In the genomic region with DNA sequence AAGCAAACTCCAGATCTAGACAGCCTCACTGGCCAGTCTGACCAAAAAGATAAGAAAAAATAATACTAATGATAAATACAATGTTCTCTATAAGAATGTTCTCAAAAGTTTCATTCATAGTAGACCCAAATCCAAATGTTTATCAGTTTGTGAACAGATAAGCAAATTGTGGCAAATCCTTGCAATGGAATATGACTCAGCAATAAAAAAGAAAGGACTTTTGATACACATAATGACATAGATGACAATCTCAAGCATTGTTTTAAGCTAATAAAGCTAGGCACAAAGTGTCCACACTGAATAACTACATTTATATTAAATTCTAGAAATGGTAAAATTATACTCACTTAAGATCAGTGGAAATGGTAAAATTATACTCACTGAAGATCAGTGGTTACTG, we compare ENCODE assay signal across 21 cellular contexts.
DNase-seq lines count a peak whose midpoint lies in the region; ATAC-seq, FAIRE-seq and TF ChIP-seq lines count a peak whose summit lies in the region.
"Had no signal": no experiment of that assay in that cellular context is flagged by ENCODE, and none has a peak within 500 bp of the region (broad histone marks: within the 10 kb centered on the region; RNA-seq: fewer than 3 reads in every experiment).

No MANE protein-coding gene starts in this region.

- TF ChIP-seq EP300 in HepG2 (IDR thresholded peaks at IDR 0.05; ENCODE audit: low read depth in 2 of 2, low read length in 2 of 2) (no peak), HepG2 (CRISPR knock-in tag; IDR thresholded peaks at IDR 0.05; ENCODE audit: borderline replicate concordance) (no peak)

- H3K18ac ChIP-seq in IMR-90 (ENCODE audit: low read depth, low read length) = no peak overlapping the region

- no peak overlapping the region for H2AK9ac ChIP-seq in IMR-90 (replicated peaks; ENCODE audit: low read depth, low read length, poor library complexity)

- no peak overlapping the region for H2BK20ac ChIP-seq in IMR-90 (ENCODE audit: low read depth, low read length)

- no peaks in the 10 kb centered on the region; the same call in 1 of the 2 replicates for H3K9me3 ChIP-seq in HepG2 (ENCODE audit: low read length)
- no peaks in the 10 kb centered on the region for H3K9me3 ChIP-seq in right lobe of liver
- no peaks in the 10 kb centered on the region for H3K9me3 ChIP-seq in IMR-90 (ENCODE audit: control insufficient read depth, insufficient read depth, low read length)
- H3K9me3 ChIP-seq: BE2C, BLaER1, Caco-2 had no signal

- H3K9me1 ChIP-seq in IMR-90 (ENCODE audit: insufficient read depth, low read length) = no peaks in the 10 kb centered on the region

- no peak overlapping the region for H4K8ac ChIP-seq in IMR-90 (ENCODE audit: low read depth in 2 of 2, low read length in 2 of 2)

- H3K36me3 ChIP-seq in HepG2 (replicated peaks in 1 of 2; ENCODE audit: control insufficient read depth in 1 of 2, insufficient read depth in 2 of 2, low read length in 2 of 2) = no peaks in the 10 kb centered on the region
- H3K36me3 ChIP-seq in right lobe of liver = no peaks in the 10 kb centered on the region
- no peaks in the 10 kb centered on the region for H3K36me3 ChIP-seq in IMR-90 (ENCODE audit: control insufficient read depth, insufficient read depth, low read length)
- H3K36me3 ChIP-seq: BE2C, BLaER1 had no signal

- no peak for FAIRE-seq in HepG2 (lab: Jason Lieb, UNC)
- FAIRE-seq: D721Med, G401.6, GM12891 had no signal

- H4K20me1 ChIP-seq in HepG2 (ENCODE audit: insufficient read depth, low read length) (no peaks in the 10 kb centered on the region), IMR-90 (ENCODE audit: insufficient read depth, low read length) (no peaks in the 10 kb centered on the region)
- H4K20me1 ChIP-seq: BLaER1 had no signal

- H4K91ac ChIP-seq in IMR-90 (ENCODE audit: insufficient read depth, low read depth, low read length) = no peak overlapping the region

- no peak overlapping the region for H3K23ac ChIP-seq in IMR-90 (ENCODE audit: low read depth, low read length)

- no peak overlapping the region for H3K56ac ChIP-seq in IMR-90 (ENCODE audit: extremely low read depth, insufficient read depth, low read length)

- H3K27ac ChIP-seq in HepG2 (ENCODE audit: extremely low read length, insufficient read depth, low read length) (no peak overlapping the region), right lobe of liver (no peak overlapping the region), IMR-90 (ENCODE audit: insufficient read depth, low read length) (no peak overlapping the region)
- H3K27ac ChIP-seq: 22Rv1, BLaER1 had no signal

- TF ChIP-seq CTCF in HepG2 (CRISPR knock-in tag; IDR thresholded peaks at IDR 0.05) (no peak), right lobe of liver (IDR thresholded peaks at IDR 0.05) (no peak), IMR-90 (conservative IDR thresholded peaks at IDR 0.05; ENCODE audit: low read depth, low read length) (no peak)

- H4K5ac ChIP-seq in IMR-90 (ENCODE audit: low read depth, low read length) = no peak overlapping the region

- CTCF ChIA-PET in HepG2 (lab: Yijun Ruan, JAX; ENCODE audit: low intra/inter-chr PET ratio, low total read pairs) (no interaction called here), IMR-90 (lab: Yijun Ruan, JAX) (no interaction called here)

- no peaks in the 10 kb centered on the region for H3K79me1 ChIP-seq in IMR-90 (ENCODE audit: low read depth in 1 of 2, low read length in 2 of 2)

- TF ChIP-seq POLR2A in HepG2 (IDR thresholded peaks at IDR 0.05; ENCODE audit: insufficient read depth in 1 of 2, low read depth in 2 of 2, low read length in 2 of 2) (no peak), right lobe of liver (IDR thresholded peaks at IDR 0.05) (no peak), IMR-90 (IDR thresholded peaks at IDR 0.05; ENCODE audit: low read depth, low read length) (no peak)

- no peak overlapping the region for H3K14ac ChIP-seq in IMR-90 (replicated peaks; ENCODE audit: low read depth, low read length)

- ATAC-seq in HepG2 (no peak), right lobe of liver (no peak), IMR-90 (ENCODE audit: low read depth) (no peak)

- in situ Hi-C loops in HepG2 (cut with HindIII; ENCODE audit: extremely low pct_ligation_motif_present, low pct_unique_long_range_greater_than_20kb) (no loop called here), IMR-90 (cut with MboI; ENCODE audit: low sequenced_read_pairs) (no loop called here)

- no peak overlapping the region for H2AK5ac ChIP-seq in IMR-90 (ENCODE audit: low read depth, low read length)

- no peak overlapping the region for H3K4me2 ChIP-seq in HepG2 (ENCODE audit: low read depth, low read length)
- H3K4me2 ChIP-seq in IMR-90 (ENCODE audit: low read depth, low read length) = no peak overlapping the region
- H3K4me2 ChIP-seq: BLaER1 had no signal

- no peak overlapping the region for H2BK5ac ChIP-seq in IMR-90 (ENCODE audit: low read depth, low read length, poor library complexity, severe bottlenecking)

- POLR2A ChIA-PET in HepG2 (lab: Yijun Ruan, JAX) = no interaction called here
- POLR2A ChIA-PET in IMR-90 (lab: Charles Lee; ENCODE audit: unreplicated experiment) = no interaction called here

- H3K4me1 ChIP-seq in HepG2 (ENCODE audit: insufficient read depth, low read length) (no peaks in the 10 kb centered on the region), right lobe of liver (no peaks in the 10 kb centered on the region), IMR-90 (ENCODE audit: control insufficient read depth, insufficient read depth, low read length) (no peaks in the 10 kb centered on the region)
- H3K4me1 ChIP-seq: BE2C, BLaER1, Caco-2 had no signal

- H3K4me3 ChIP-seq in HepG2 (replicated peaks in 1 of 3; ENCODE audit: insufficient read depth in 1 of 3, low read depth in 2 of 3, low read length in 3 of 3) = no peak overlapping the region
- H3K4me3 ChIP-seq in right lobe of liver = no peak overlapping the region
- H3K4me3 ChIP-seq in IMR-90 (ENCODE audit: insufficient read depth, low read depth, low read length) = no peak overlapping the region
- H3K4me3 ChIP-seq: BLaER1 had no signal

- intact Hi-C loops in HepG2 (cut with micrococcal nuclease; ENCODE audit: unreplicated experiment) (no loop called here), right lobe of liver (cut with DNase I) (no loop called here), IMR-90 (cut with micrococcal nuclease) (no loop called here)

- H2AFZ ChIP-seq in HepG2 (ENCODE audit: low read length) (no peak overlapping the region), IMR-90 (replicated peaks; ENCODE audit: low read length, poor library complexity) (no peak overlapping the region)

- no peak for DNase-seq in HepG2 (ENCODE audit: low spot score)
- DNase-seq in right lobe of liver = no peak
- DNase-seq in IMR-90 = no peak
- peak; percentile 47 for DNase-seq in foreskin melanocyte
- no peak for DNase-seq in GM19238 (ENCODE audit: insufficient read length, low spot score)
- DNase-seq in SIG-M5 (lab: John Stamatoyannopoulos, UW) = no peak
- DNase-seq: ACHN; BE2C; C1 segment of cervical spinal cord; Caco-2; Calu3; CD4-positive, alpha-beta memory T cell; CD4-positive, CD25-positive, alpha-beta regulatory T cell; CD8-positive, alpha-beta memory T cell; DMS79 treated with DMSO at 0.1 percent for 48 hours; GF-D8 had no signal

- H3K79me2 ChIP-seq in HepG2 (ENCODE audit: insufficient read depth, low read length) = no peaks in the 10 kb centered on the region

- TF ChIP-seq RAD21 in HepG2 (CRISPR knock-in tag; IDR thresholded peaks at IDR 0.05) (no peak), IMR-90 (IDR thresholded peaks at IDR 0.05; ENCODE audit: low read length) (no peak)

- H2BK15ac ChIP-seq in IMR-90 (ENCODE audit: low read depth, low read length) = no peak overlapping the region

- BruUV-seq in HepG2 (replicated peaks; lab: Mats Ljungman, UMichigan) (no TSS peak), IMR-90 (replicated peaks; lab: Mats Ljungman, UMichigan) (no TSS peak)

- dilution Hi-C loops in IMR-90 (cut with HindIII; ENCODE audit: low sequenced_read_pairs, unreplicated experiment) = no loop called here

- no peak overlapping the region for H2BK120ac ChIP-seq in IMR-90 (ENCODE audit: low read depth, low read length)

- H3K9ac ChIP-seq in HepG2 (ENCODE audit: insufficient read depth, low read depth, low read length) (no peak overlapping the region), IMR-90 (ENCODE audit: low read depth, low read length) (no peak overlapping the region)
- H3K9ac ChIP-seq: BLaER1 had no signal

- H3K4ac ChIP-seq in IMR-90 (ENCODE audit: low read depth, low read length) = no peak overlapping the region

- H3K27me3 ChIP-seq in HepG2 (ENCODE audit: control insufficient read depth in 1 of 2, insufficient read depth in 2 of 2, low read length in 2 of 2) = no peaks in the 10 kb centered on the region
- no peaks in the 10 kb centered on the region for H3K27me3 ChIP-seq in right lobe of liver
- H3K27me3 ChIP-seq in IMR-90 (ENCODE audit: control insufficient read depth, insufficient read depth, low read length) = no peaks in the 10 kb centered on the region
- H3K27me3 ChIP-seq: BLaER1 had no signal

TF ChIP-seq in HepG2, 621 proteins besides CTCF, POLR2A, EP300 and RAD21 (continues in another document):
- TF ChIP-seq MAFK (conservative IDR thresholded peaks at IDR 0.05 in 1 of 2, IDR thresholded peaks at IDR 0.05 in 1 of 2; ENCODE audit: low read length in 2 of 2) (peak; percentile 48 to 65), TRIM24 (CRISPR knock-in tag; IDR thresholded peaks at IDR 0.05) (no peak), NFE2L2 (IDR thresholded peaks at IDR 0.05; ENCODE audit: low read length) (peak; percentile 82), ZNF75D (CRISPR knock-in tag; IDR thresholded peaks at IDR 0.05; ENCODE audit: borderline replicate concordance) (no peak)
- TF ChIP-seq, protein P1, sequence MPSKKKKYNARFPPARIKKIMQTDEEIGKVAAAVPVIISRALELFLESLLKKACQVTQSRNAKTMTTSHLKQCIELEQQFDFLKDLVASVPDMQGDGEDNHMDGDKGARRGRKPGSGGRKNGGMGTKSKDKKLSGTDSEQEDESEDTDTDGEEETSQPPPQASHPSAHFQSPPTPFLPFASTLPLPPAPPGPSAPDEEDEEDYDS (CRISPR knock-in tag; IDR thresholded peaks at IDR 0.05) = no peak

TF ChIP-seq in IMR-90, 13 proteins besides CTCF, POLR2A, EP300 and RAD21:
- TF ChIP-seq MAFK (IDR thresholded peaks at IDR 0.05; ENCODE audit: low read depth, low read length) (0 out of 2 replicates have a peak, but pooled peaks have one; percentile 24), CEBPB (IDR thresholded peaks at IDR 0.05; ENCODE audit: low read depth, low read length) (no peak), SMC3 (IDR thresholded peaks at IDR 0.05; ENCODE audit: low read depth, low read length) (no peak), NFE2L2 (IDR thresholded peaks at IDR 0.05; ENCODE audit: low read depth, low read length) (peak; percentile 83)
